21 cellular contexts compared by ENCODE assay signal in genomic region chr5:142263346-142263745, GRCh38.
DNase-seq lines count a peak whose midpoint lies in the region.
"Had no signal": no experiment of that assay in that cellular context is flagged by ENCODE, and none has a peak within 500 bp of the region (broad histone marks: within the 10 kb centered on the region; RNA-seq: fewer than 3 reads in every experiment).

No MANE protein-coding gene starts in this region.

- H3K27me3 Mint-ChIP-seq in activated CD4-positive, alpha-beta T cell treated with anti-CD3 and anti-CD28 coated beads, Interleukin-2, amount 10 ng/mL, durations not matched to agents 24 days and 14 days: peaks cover 4% of the 10 kb centered on the region

- H3K4me1 Mint-ChIP-seq in activated CD4-positive, alpha-beta T cell treated with anti-CD3 and anti-CD28 coated beads, Interleukin-2, amount 10 ng/mL, durations not matched to agents 24 days and 14 days: no peaks in the 10 kb centered on the region
- H3K4me1 Mint-ChIP-seq: CD14-positive monocyte had no signal

- H3K27ac Mint-ChIP-seq in activated CD4-positive, alpha-beta T cell treated with anti-CD3 and anti-CD28 coated beads, Interleukin-2, amount 10 ng/mL, durations not matched to agents 24 days and 14 days: peak overlapping the region; percentile 2

- no peaks in the 10 kb centered on the region for H3K36me3 Mint-ChIP-seq in activated CD4-positive, alpha-beta T cell treated with anti-CD3 and anti-CD28 coated beads, Interleukin-2, amount 10 ng/mL, durations not matched to agents 24 days and 14 days (ENCODE audit: low read depth)
- H3K36me3 Mint-ChIP-seq: CD14-positive monocyte had no signal

- DNase-seq in activated CD4-positive, alpha-beta T cell treated with anti-CD3 and anti-CD28 coated beads, Interleukin-2, amount 10 ng/mL, durations not matched to agents 24 days and 14 days: no peak
- DNase-seq in activated CD4-positive, alpha-beta T cell treated with anti-CD3 and anti-CD28 coated beads for 1 hour: no peak
- peak; percentile 39 for DNase-seq in dermis blood vessel endothelial cell
- DNase-seq in kidney tubule cell (ENCODE audit: low spot score): peak; percentile 62
- DNase-seq in LoVo (ENCODE audit: low spot score): no peak
- DNase-seq in NCI-H1694 (lab: John Stamatoyannopoulos, UW): no peak
- no peak for DNase-seq in NCI-H748 treated with DMSO at 0.1 percent for 48 hours (lab: John Stamatoyannopoulos, UW)
- no peak for DNase-seq in stimulated activated CD4-positive, alpha-beta T cell treated with anti-CD3 and anti-CD28 coated beads, Interleukin-2, amount 100 ng/mL, for 24 hours
- DNase-seq: AML-193; DMS79; HCEC 1CT; NCI-H1105; NCI-H146; NCI-H2029 treated with DMSO at 0.1 percent for 48 hours; NCI-H226; NCI-H510A treated with DMSO at 0.1 percent for 48 hours; NCI-H774; NK-92 treated with Interleukin-12 subunit alpha and Interleukin-12 subunit beta, amount 100 ng/mL, for 24 hours; SIG-M5; SK-N-SH had no signal

- no peak overlapping the region for H3K4me3 Mint-ChIP-seq in activated CD4-positive, alpha-beta T cell treated with anti-CD3 and anti-CD28 coated beads, Interleukin-2, amount 10 ng/mL, durations not matched to agents 24 days and 14 days
- H3K4me3 Mint-ChIP-seq: CD14-positive monocyte had no signal

- intact Hi-C loops in activated CD4-positive, alpha-beta T cell treated with anti-CD3 and anti-CD28 coated beads, Interleukin-2, amount 10 ng/mL, durations not matched to agents 24 days and 14 days (cut with micrococcal nuclease): no loop called here

- H3K9me3 Mint-ChIP-seq in activated CD4-positive, alpha-beta T cell treated with anti-CD3 and anti-CD28 coated beads, Interleukin-2, amount 10 ng/mL, durations not matched to agents 24 days and 14 days: peaks cover 5% of the 10 kb centered on the region

Comparison
In these comparisons a context has a peak if more than half of its experiments do, and no peak if none do; other contexts are left out.
1. DNase-seq: peak in dermis blood vessel endothelial cell (single experiment) and kidney tubule cell (single experiment); none in activated CD4-positive, alpha-beta T cell treated with anti-CD3 and anti-CD28 coated beads, Interleukin-2, amount 10 ng/mL, durations not matched to agents 24 days and 14 days (single experiment), activated CD4-positive, alpha-beta T cell treated with anti-CD3 and anti-CD28 coated beads for 1 hour (single experiment), LoVo (single experiment), NCI-H1694 (single experiment), NCI-H748 treated with DMSO at 0.1 percent for 48 hours (single experiment) and stimulated activated CD4-positive, alpha-beta T cell treated with anti-CD3 and anti-CD28 coated beads, Interleukin-2, amount 100 ng/mL, for 24 hours (0 of 2).